In genomic region chr10:115049957-115050356, GRCh38 we compare ENCODE assay signal across 23 cellular contexts. TPM values are rescaled to one million over a fixed set of nuclear protein-coding genes. Genes with fewer than 3 reads are reported as not detected.
A peak's percentile ranks its signal among the peaks of the same experiment; 100 is the strongest.
DNase-seq lines count a peak whose midpoint lies in the region; ATAC-seq, FAIRE-seq and TF ChIP-seq lines count a peak whose summit lies in the region.
"Had no signal": no experiment of that assay in that cellular context is flagged by ENCODE, and none has a peak within 500 bp of the region (broad histone marks: within the 10 kb centered on the region; RNA-seq: fewer than 3 reads in every experiment).

No MANE protein-coding gene starts in this region.

- no peak overlapping the region for H3K18ac ChIP-seq in H1 (ENCODE audit: extremely low read depth, low read length)

- H3K14ac ChIP-seq in H1 (ENCODE audit: insufficient read length), result no peak overlapping the region

- no peak for ATAC-seq in left lobe of liver
- ATAC-seq: activated T-cell treated with anti-CD3 and anti-CD28 coated beads, Interleukin-2, amount 50 U/mL, for 72 hours; mucosa of descending colon had no signal

- no peak overlapping the region for H3K56ac ChIP-seq in H1 (replicated peaks; ENCODE audit: insufficient read length, low read depth, low read length)

- no peak overlapping the region for H3K4me2 ChIP-seq in H1 (ENCODE audit: insufficient read depth in 1 of 2, low read depth in 2 of 2, low read length in 2 of 2)

- no peak overlapping the region for H2BK5ac ChIP-seq in H1 (ENCODE audit: low read depth, low read length)

- H3K4me1 ChIP-seq in H1 (replicated peaks in 1 of 4; ENCODE audit: control insufficient read depth in 3 of 4, insufficient read depth in 4 of 4, low read length in 3 of 4), result peaks cover 0 to 2% (median 0%) of the 10 kb centered on the region in 4 experiments; a peak in 2 of 7 replicates
- H3K4me1 ChIP-seq: parathyroid adenoma, transverse colon had no signal

- H3K23me2 ChIP-seq in H1 (ENCODE audit: low read depth, low read length), result no peaks in the 10 kb centered on the region

- FAIRE-seq in H1 (lab: Jason Lieb, UNC), result no peak
- FAIRE-seq: GM19239, kidney had no signal

- H3K36me3 ChIP-seq in H1 (ENCODE audit: control insufficient read depth in 2 of 4, insufficient read depth in 4 of 4, low read length in 3 of 4), result no peaks in the 10 kb centered on the region
- H3K36me3 ChIP-seq: transverse colon had no signal

- H2BK120ac ChIP-seq in H1 (replicated peaks; ENCODE audit: low read depth, low read length), result no peak overlapping the region

- no peak overlapping the region for H2AK5ac ChIP-seq in H1 (ENCODE audit: low read depth, low read length)

- H3K4me3 ChIP-seq in H1 (ENCODE audit: extremely low read depth in 1 of 4, insufficient read depth in 2 of 4, low read depth in 3 of 4, low read length in 4 of 4), result no peak overlapping the region
- H3K4me3 ChIP-seq: mucosa of descending colon, transverse colon had no signal

- in situ Hi-C loops in ACHN (cut with HindIII; ENCODE audit: low pct_ligation_motif_present, low pct_unique_long_range_greater_than_20kb, low sequenced_read_pairs), result no loop called here

- CTCF ChIA-PET in H1 (lab: Charles Lee; ENCODE audit: partially characterized antibody), result interaction anchor here (0.8 to 11.8 kb wide), 6 partner anchors 11 to 233 kb away, joined by 3 to 91 read pairs (median 4); no protein-coding TSS in a partner anchor

- no peak for TF ChIP-seq POLR2A in H1 (IDR thresholded peaks at IDR 0.05; ENCODE audit: control extremely low read depth in 1 of 2, low read depth in 2 of 2, low read length in 2 of 2)

- no peaks in the 10 kb centered on the region for H4K20me1 ChIP-seq in H1 (replicated peaks in 1 of 2; ENCODE audit: control insufficient read depth in 1 of 2, insufficient read depth in 2 of 2, low read length in 2 of 2)

- H2BK12ac ChIP-seq in H1 (ENCODE audit: low read depth, low read length), result no peak overlapping the region

- no peak overlapping the region for H4K8ac ChIP-seq in H1 (ENCODE audit: extremely low read depth, insufficient read depth, low read length)

- H3K27me3 ChIP-seq in H1 (replicated peaks in 1 of 4; ENCODE audit: control insufficient read depth in 3 of 4, extremely low read depth in 1 of 4, insufficient read depth in 3 of 4, low read length in 3 of 4), result no peaks in the 10 kb centered on the region
- H3K27me3 ChIP-seq: transverse colon had no signal

- no peak overlapping the region for H4K5ac ChIP-seq in H1 (ENCODE audit: insufficient read length, low read depth, low read length)

- H2AFZ ChIP-seq in H1 (ENCODE audit: low read length), result peak overlapping the region; percentile 60
- H2AFZ ChIP-seq: parathyroid adenoma had no signal

- no peaks in the 10 kb centered on the region for H3K79me2 ChIP-seq in H1 (ENCODE audit: control insufficient read depth in 1 of 2, insufficient read depth in 2 of 2, low read length in 2 of 2)
- H3K79me2 ChIP-seq: parathyroid adenoma had no signal

- H3K9me3 ChIP-seq in H1 (ENCODE audit: insufficient read depth in 2 of 2, low read depth in 1 of 2, low read length in 1 of 2), result no peaks in the 10 kb centered on the region
- H3K9me3 ChIP-seq: mucosa of descending colon, transverse colon had no signal

- H3K23ac ChIP-seq in H1 (ENCODE audit: insufficient read length), result no peak overlapping the region

- no peak for TF ChIP-seq EP300 in H1 (IDR thresholded peaks at IDR 0.05; ENCODE audit: borderline replicate concordance in 1 of 2, low read depth in 2 of 2, low read length in 2 of 2)

- H3K4ac ChIP-seq in H1 (replicated peaks; ENCODE audit: insufficient read length, low read depth, low read length), result no peak overlapping the region

- no peak overlapping the region for H2BK20ac ChIP-seq in H1 (ENCODE audit: low read length)

- no peak for TF ChIP-seq CTCF in H1 (IDR thresholded peaks at IDR 0.05; ENCODE audit: control extremely low read depth in 1 of 3, insufficient read depth in 1 of 3, low read depth in 1 of 3, low read length in 3 of 3)

- H4K91ac ChIP-seq in H1 (replicated peaks; ENCODE audit: insufficient read length, low read length), result no peak overlapping the region

- no peak for TF ChIP-seq RAD21 in H1 (IDR thresholded peaks at IDR 0.05 in 1 of 2, conservative IDR thresholded peaks at IDR 0.05 in 1 of 2; ENCODE audit: low read depth in 2 of 2, low read length in 2 of 2)

- H3K79me1 ChIP-seq in H1 (ENCODE audit: low read depth, low read length), result no peaks in the 10 kb centered on the region

- H3K27ac ChIP-seq in H1 (ENCODE audit: low read depth, low read length), result no peak overlapping the region
- H3K27ac ChIP-seq: epithelial cell of prostate, parathyroid adenoma, transverse colon had no signal

- DNase-seq in ACHN (peak; percentile 88), LHCN-M2 (ENCODE audit: low read depth) (peak; percentile 30), H1 (ENCODE audit: low read depth in 1 of 2, low spot score in 2 of 2) (no peak), myocyte (ENCODE audit: low read depth) (peak; percentile 13), DMS153 (lab: John Stamatoyannopoulos, UW) (no peak), left lobe of liver (ENCODE audit: low spot score) (no peak), NCI-H510A (lab: John Stamatoyannopoulos, UW) (no peak), AG08396 (ENCODE audit: low spot score) (no peak)
- DNase-seq: activated CD4-positive, alpha-beta T cell treated with anti-CD3 and anti-CD28 coated beads, Interleukin-2, amount 50 U/mL, for 4 hours; activated T-cell treated with anti-CD3 and anti-CD28 coated beads, Interleukin-2, amount 50 U/mL, for 72 hours; Calu3; cortex of kidney; kidney; MM.1S; mucosa of descending colon; NCI-H2029 treated with DMSO at 0.1 percent for 48 hours; NCI-H526; stimulated activated naive CD4-positive, alpha-beta T cell; transverse colon had no signal

- no peak overlapping the region for H2BK15ac ChIP-seq in H1 (ENCODE audit: low read length)

- no peak overlapping the region for H3K9ac ChIP-seq in H1 (replicated peaks in 1 of 4; ENCODE audit: extremely low read depth in 1 of 4, low read depth in 3 of 4, low read length in 3 of 4)
- H3K9ac ChIP-seq: parathyroid adenoma had no signal

- POLR2A ChIA-PET in H1 (lab: Charles Lee; ENCODE audit: partially characterized antibody), result interaction anchor here (2.3 kb wide), 1 partner anchor 9 kb away, joined by 7 read pairs; no protein-coding TSS in a partner anchor

- WGBS in H1 (ENCODE audit: extremely low coverage in 1 of 2, insufficient coverage in 1 of 2, insufficient read length in 1 of 2, insufficient replicate concordance in 2 of 2, low coverage in 1 of 2, low lambda C conversion rate in 2 of 2, missing lambda C conversion rate in 1 of 2), 2 experiments, result 61% methylated on average over 3 of the region's 3 CpGs; no CpG with 5 or more reads in 1 of the 2 experiments

TF ChIP-seq in H1, 55 proteins besides CTCF, POLR2A, EP300 and RAD21:
- TF ChIP-seq TAF7 (optimal IDR thresholded peaks at IDR 0.05; ENCODE audit: borderline replicate concordance, low read depth, low read length) (no peak), TEAD4 (IDR thresholded peaks at IDR 0.05; ENCODE audit: low read depth, low read length) (peak; percentile 79), MAFK (IDR thresholded peaks at IDR 0.05; ENCODE audit: low read depth, low read length) (no peak), MAX (IDR thresholded peaks at IDR 0.05) (peak; percentile 10; the same call in 1 of the 2 replicates), SIX5 (IDR thresholded peaks at IDR 0.05; ENCODE audit: low read depth, low read length) (no peak)

RNA-seq across cellular contexts. Expression of gene ATRNL1, which starts 43.2 kb away (rescaled TPM):
- total RNA-seq in LHCN-M2 (2014; rRNA removed), result 13.0 and 13.1 TPM in 2 replicates
- polyA plus RNA-seq in LHCN-M2 (2012), result 5.7 TPM
- total RNA-seq in H1 (2021; fragmentation: NEBNext Ultra II Directional; extraction: Animal tissue kit (Norgen Biotek cat#: 25700)), result 17.6 and 18.4 TPM in 2 replicates
- polyA plus RNA-seq in H1 (2011; rRNA removed), result 2.9 and 5.1 TPM in 2 replicates
- 5.8 TPM for polyA plus RNA-seq in H1 (2011; cell fraction: cytosol; rRNA removed)
- 3.9 TPM for polyA plus RNA-seq in H1 (2011; cell fraction: nucleus; rRNA removed)
- 4.6 to 6.0 TPM (median 5.0 TPM) in 4 replicates for polyA plus RNA-seq in H1 (2012, experiment 1 of 2)
- 2.0 TPM for polyA plus RNA-seq in H1 (2012, experiment 2 of 2)
- polyA plus RNA-seq in H1 (2013, experiment 1 of 2), result 6.0 TPM
- polyA plus RNA-seq in H1 (2013, experiment 2 of 2), result 6.0 TPM
- polyA minus RNA-seq in H1 (2011; rRNA and poly(A)+ RNA removed), result 41.0 and 57.2 TPM in 2 replicates
- 22.3 TPM for polyA minus RNA-seq in H1 (2011; cell fraction: cytosol; rRNA and poly(A)+ RNA removed)
- polyA minus RNA-seq in H1 (2011; cell fraction: nucleus; rRNA and poly(A)+ RNA removed), result 122 TPM
- 5.6 and 8.4 TPM in 2 replicates for total RNA-seq in myocyte
- 6.5 TPM for polyA plus RNA-seq in myocyte (2012)
- 1.3 TPM for total RNA-seq in left lobe of liver
- total RNA-seq: HT-29 had no signal

Comparison
In these comparisons a context has a peak if more than half of its experiments do, and no peak if none do; other contexts are left out.
1. DNase-seq: peak in ACHN (single experiment), LHCN-M2 (single experiment) and myocyte (single experiment); none in H1 (0 of 2), DMS153 (single experiment), left lobe of liver (single experiment), NCI-H510A (single experiment) and AG08396 (single experiment).